ENCODE assay signal across 30 cellular contexts in genomic region chr15:71732636-71733035, GRCh38.
"Had no signal": no experiment of that assay in that cellular context is flagged by ENCODE, and none has a peak within 500 bp of the region (broad histone marks: within the 10 kb centered on the region; RNA-seq: fewer than 3 reads in every experiment).

No MANE protein-coding gene starts in this region.

- DNase-seq: activated CD4-positive, alpha-beta memory T cell treated with anti-CD3 and anti-CD28 coated beads for 36 hours; activated CD4-positive, alpha-beta T cell treated with anti-CD3 and anti-CD28 coated beads, Interleukin-2, amount 10 ng/mL, durations not matched to agents 24 days and 14 days; activated CD8-positive, alpha-beta memory T cell treated with anti-CD3 and anti-CD28 coated beads, Interleukin-2, amount 50 U/mL, for 4 hours; activated gamma-delta T cell; activated naive CD4-positive, alpha-beta T cell treated with anti-CD3 and anti-CD28 coated beads, Interleukin-2, amount 10 ng/mL, durations not matched to agents 7 days and 5 days; activated T-cell treated with anti-CD3 and anti-CD28 coated beads, Interleukin-2, amount 50 U/mL, for 1 hour; amniotic stem cell; central memory CD4-positive, alpha-beta T cell; glutamatergic neuron; hippocampal formation; naive thymus-derived CD4-positive, alpha-beta T cell; ovary; retina; sigmoid colon; stimulated activated CD4-positive, alpha-beta T cell treated with anti-CD3 and anti-CD28 coated beads, Interleukin-1b, Interleukin-23, amount 100 ng/mL, for 48 hours; stimulated activated CD4-positive, alpha-beta T cell treated with anti-CD3 and anti-CD28 coated beads, Interleukin-4, amount 100 ng/mL, for 4 hours; stimulated activated CD8-positive, alpha-beta memory T cell treated with anti-CD3 and anti-CD28 coated beads, Interleukin-4, amount 100 ng/mL, for 48 hours; stimulated activated naive CD8-positive, alpha-beta T cell treated with anti-CD3 and anti-CD28 coated beads, Interleukin-15, amount 100 ng/mL, for 72 hours; substantia nigra; upper lobe of left lung had no signal

- H3K27ac Mint-ChIP-seq: activated CD4-positive, alpha-beta memory T cell treated with anti-CD3 and anti-CD28 coated beads for 36 hours; activated CD4-positive, alpha-beta T cell treated with anti-CD3 and anti-CD28 coated beads, Interleukin-2, amount 10 ng/mL, durations not matched to agents 24 days and 14 days; activated naive CD4-positive, alpha-beta T cell treated with anti-CD3 and anti-CD28 coated beads, Interleukin-2, amount 10 ng/mL, durations not matched to agents 7 days and 5 days; activated T-helper 1 cell treated with anti-CD3 and anti-CD28 coated beads, Interleukin-12 subunit alpha, Interleukin-12 subunit beta, Interleukin-2, Interleukin-4 antibody, amounts not matched to agents 30 ng/mL and 10 ng/mL and 1 ng/mL, durations not matched to agents 14 hours and 24 hours and 36 hours; dendritic cell treated with granulocyte-macrophage colony-stimulating factor and Interleukin-4, amounts not matched to agents 40 ng/mL and 50 ng/mL, for 4 days; naive thymus-derived CD4-positive, alpha-beta T cell; progenitor cell of endocrine pancreas; stimulated activated memory B cell treated with anti-CD40 and anti-IgM and Interleukin-4, amounts not matched to agents 10 μg/mL and 1 μg/mL and 100 μg/mL, for 72 hours; stimulated activated naive CD8-positive, alpha-beta T cell treated with anti-CD3 and anti-CD28 coated beads, Interleukin-15, amount 100 ng/mL, for 72 hours had no signal

- ATAC-seq: naive thymus-derived CD4-positive, alpha-beta T cell; stimulated activated memory B cell treated with anti-CD40 and anti-IgM and Interleukin-4, amounts not matched to agents 10 μg/mL and 1 μg/mL and 100 μg/mL, for 72 hours; stimulated activated naive CD8-positive, alpha-beta T cell treated with anti-CD3 and anti-CD28 coated beads, Interleukin-15, amount 100 ng/mL, for 72 hours had no signal

- H3K9me3 Mint-ChIP-seq: activated CD4-positive, alpha-beta memory T cell treated with anti-CD3 and anti-CD28 coated beads for 36 hours; activated CD4-positive, alpha-beta T cell treated with anti-CD3 and anti-CD28 coated beads, Interleukin-2, amount 10 ng/mL, durations not matched to agents 24 days and 14 days; activated naive CD4-positive, alpha-beta T cell treated with anti-CD3 and anti-CD28 coated beads, Interleukin-2, amount 10 ng/mL, durations not matched to agents 7 days and 5 days; activated T-helper 1 cell treated with anti-CD3 and anti-CD28 coated beads, Interleukin-12 subunit alpha, Interleukin-12 subunit beta, Interleukin-2, Interleukin-4 antibody, amounts not matched to agents 30 ng/mL and 10 ng/mL and 1 ng/mL, durations not matched to agents 14 hours and 24 hours and 36 hours; dendritic cell treated with granulocyte-macrophage colony-stimulating factor and Interleukin-4, amounts not matched to agents 40 ng/mL and 50 ng/mL, for 4 days; naive thymus-derived CD4-positive, alpha-beta T cell; stimulated activated memory B cell treated with anti-CD40 and anti-IgM and Interleukin-4, amounts not matched to agents 10 μg/mL and 1 μg/mL and 100 μg/mL, for 72 hours; stimulated activated naive CD8-positive, alpha-beta T cell treated with anti-CD3 and anti-CD28 coated beads, Interleukin-15, amount 100 ng/mL, for 72 hours had no signal

- H3K36me3 ChIP-seq: ovary, sigmoid colon, upper lobe of left lung had no signal

- H3K27me3 ChIP-seq: ovary, sigmoid colon, vagina had no signal

- H3K27ac ChIP-seq: ovary, sigmoid colon, upper lobe of left lung, vagina, VCaP had no signal

- H3K4me3 Mint-ChIP-seq: activated CD4-positive, alpha-beta memory T cell treated with anti-CD3 and anti-CD28 coated beads for 36 hours; activated CD4-positive, alpha-beta T cell treated with anti-CD3 and anti-CD28 coated beads, Interleukin-2, amount 10 ng/mL, durations not matched to agents 24 days and 14 days; activated naive CD4-positive, alpha-beta T cell treated with anti-CD3 and anti-CD28 coated beads, Interleukin-2, amount 10 ng/mL, durations not matched to agents 7 days and 5 days; activated T-helper 1 cell treated with anti-CD3 and anti-CD28 coated beads, Interleukin-12 subunit alpha, Interleukin-12 subunit beta, Interleukin-2, Interleukin-4 antibody, amounts not matched to agents 30 ng/mL and 10 ng/mL and 1 ng/mL, durations not matched to agents 14 hours and 24 hours and 36 hours; dendritic cell treated with granulocyte-macrophage colony-stimulating factor and Interleukin-4, amounts not matched to agents 40 ng/mL and 50 ng/mL, for 4 days; naive thymus-derived CD4-positive, alpha-beta T cell; stimulated activated memory B cell treated with anti-CD40 and anti-IgM and Interleukin-4, amounts not matched to agents 10 μg/mL and 1 μg/mL and 100 μg/mL, for 72 hours; stimulated activated naive CD8-positive, alpha-beta T cell treated with anti-CD3 and anti-CD28 coated beads, Interleukin-15, amount 100 ng/mL, for 72 hours had no signal

- H3K36me3 Mint-ChIP-seq: activated CD4-positive, alpha-beta memory T cell treated with anti-CD3 and anti-CD28 coated beads for 36 hours; activated naive CD4-positive, alpha-beta T cell treated with anti-CD3 and anti-CD28 coated beads, Interleukin-2, amount 10 ng/mL, durations not matched to agents 7 days and 5 days; stimulated activated memory B cell treated with anti-CD40 and anti-IgM and Interleukin-4, amounts not matched to agents 10 μg/mL and 1 μg/mL and 100 μg/mL, for 72 hours had no signal

- H3K9me3 ChIP-seq: ovary, sigmoid colon, upper lobe of left lung, vagina had no signal

- FAIRE-seq: endometrium, frontal cortex, keratinocyte had no signal

- H3K4me3 ChIP-seq: ovary, sigmoid colon, smooth muscle cell, upper lobe of left lung, vagina had no signal

- H3K4me1 Mint-ChIP-seq: activated CD4-positive, alpha-beta T cell treated with anti-CD3 and anti-CD28 coated beads, Interleukin-2, amount 10 ng/mL, durations not matched to agents 24 days and 14 days; activated naive CD4-positive, alpha-beta T cell treated with anti-CD3 and anti-CD28 coated beads, Interleukin-2, amount 10 ng/mL, durations not matched to agents 7 days and 5 days; stimulated activated memory B cell treated with anti-CD40 and anti-IgM and Interleukin-4, amounts not matched to agents 10 μg/mL and 1 μg/mL and 100 μg/mL, for 72 hours; stimulated activated naive CD8-positive, alpha-beta T cell treated with anti-CD3 and anti-CD28 coated beads, Interleukin-15, amount 100 ng/mL, for 72 hours had no signal

- H3K27me3 Mint-ChIP-seq: activated CD4-positive, alpha-beta T cell treated with anti-CD3 and anti-CD28 coated beads, Interleukin-2, amount 10 ng/mL, durations not matched to agents 24 days and 14 days; dendritic cell treated with granulocyte-macrophage colony-stimulating factor and Interleukin-4, amounts not matched to agents 40 ng/mL and 50 ng/mL, for 4 days had no signal
